ENCODE assay signal across 1 cellular context in genomic region chr3:14862661-14863230, GRCh38.
TF ChIP-seq lines count a peak whose summit lies in the region.

No MANE protein-coding gene starts in this region.

TF ChIP-seq in H1, 55 proteins besides CTCF, POLR2A, EP300 and RAD21 (continued from another document):
- no peak for TF ChIP-seq E2F6 (IDR thresholded peaks at IDR 0.05)
- no peak for TF ChIP-seq BCL11A (IDR thresholded peaks at IDR 0.05; ENCODE audit: low read depth in 2 of 2, low read length in 2 of 2)
- no peak for TF ChIP-seq CTBP2 (IDR thresholded peaks at IDR 0.05; ENCODE audit: borderline replicate concordance, insufficient read depth, insufficient read length, low read length)
- TF ChIP-seq JUND (IDR thresholded peaks at IDR 0.05; ENCODE audit: low read length): no peak
- no peak for TF ChIP-seq TCF12 (IDR thresholded peaks at IDR 0.05; ENCODE audit: low read depth, low read length)
- no peak for TF ChIP-seq GTF2F1 (IDR thresholded peaks at IDR 0.05; ENCODE audit: borderline replicate concordance, low read depth, low read length)
- TF ChIP-seq ATF2 (IDR thresholded peaks at IDR 0.05; ENCODE audit: low read length): no peak
- no peak for TF ChIP-seq SAP30 (IDR thresholded peaks at IDR 0.05; ENCODE audit: insufficient read depth, insufficient replicate concordance, low read length)
